ENCODE assay signal across 12 cellular contexts in the genomic region with DNA sequence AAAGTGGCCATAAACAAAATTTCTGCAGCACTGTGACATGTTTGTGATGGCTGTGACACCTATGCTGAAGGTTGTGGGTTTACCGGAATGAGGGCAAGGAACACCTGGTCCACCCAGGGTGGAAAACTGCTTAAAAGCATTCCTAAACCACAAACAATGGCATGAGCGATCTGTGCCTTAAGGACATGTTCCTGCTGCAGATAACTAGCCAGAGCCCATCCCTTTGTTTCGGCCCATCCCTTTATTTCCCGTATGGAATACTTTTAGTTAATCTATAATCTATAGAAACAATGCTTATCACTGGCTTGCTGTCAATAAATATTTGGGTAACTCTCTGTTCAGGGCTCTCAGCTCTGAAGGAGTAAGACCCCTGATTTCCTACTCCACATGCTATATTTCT. TPM values are rescaled to one million over a fixed set of nuclear protein-coding genes. Genes with fewer than 3 reads are reported as not detected.
"Had no signal": no experiment of that assay in that cellular context is flagged by ENCODE, and none has a peak within 500 bp of the region (broad histone marks: within the 10 kb centered on the region; RNA-seq: fewer than 3 reads in every experiment).

No MANE protein-coding gene starts in this region.

RNA-seq across cellular contexts. Expression of a gene that starts 12.1 kb away (rescaled TPM):
- total RNA-seq: suprapubic skin, thoracic aorta, thyroid gland, tibial nerve, transverse colon, upper lobe of left lung, upper lobe of right lung, ureter, vagina had no signal
- polyA plus RNA-seq: stomach, urinary bladder had no signal

RNA-seq across cellular contexts. Expression of a gene that starts 56.8 kb away (rescaled TPM):
- total RNA-seq: stomach, subcutaneous adipose tissue, tibial nerve, transverse colon, ureter, vagina had no signal
